Comparison of ENCODE assay signal across 19 cellular contexts in genomic region chr18:43879350-43879749, GRCh38.
DNase-seq lines count a peak whose midpoint lies in the region.
"Had no signal": no experiment of that assay in that cellular context is flagged by ENCODE, and none has a peak within 500 bp of the region (broad histone marks: within the 10 kb centered on the region; RNA-seq: fewer than 3 reads in every experiment).

No MANE protein-coding gene starts in this region.

- H3K4ac ChIP-seq in mesenchymal stem cell (ENCODE audit: low read depth in 1 of 2, low read length in 2 of 2) (no peak overlapping the region), neuronal stem cell (ENCODE audit: low read length) (no peak overlapping the region)

- H3K79me1 ChIP-seq in mesenchymal stem cell (replicated peaks; ENCODE audit: low read length, poor library complexity, severe bottlenecking) (no peaks in the 10 kb centered on the region), neuronal stem cell (ENCODE audit: low read depth, low read length) (no peaks in the 10 kb centered on the region)

- H2BK120ac ChIP-seq in mesenchymal stem cell (ENCODE audit: low read depth, low read length) (no peak overlapping the region), neuronal stem cell (ENCODE audit: low read depth, low read length) (no peak overlapping the region)

- no peak overlapping the region for H3K4me2 ChIP-seq in mesenchymal stem cell (ENCODE audit: low read length, poor library complexity, severe bottlenecking)
- no peak overlapping the region for H3K4me2 ChIP-seq in neuronal stem cell (ENCODE audit: insufficient read depth, low read length, poor library complexity, severe bottlenecking)

- H3K18ac ChIP-seq in mesenchymal stem cell (ENCODE audit: low read depth in 1 of 2, low read length in 2 of 2) (no peak overlapping the region), neuronal stem cell (ENCODE audit: low read length) (no peak overlapping the region)

- peak overlapping the region; percentile 11 for H3K9ac ChIP-seq in adipocyte (ENCODE audit: low read length)
- peak overlapping the region; percentile 37 for H3K9ac ChIP-seq in mesenchymal stem cell (ENCODE audit: low read length)
- no peak overlapping the region for H3K9ac ChIP-seq in neuronal stem cell (ENCODE audit: low read depth, low read length, poor library complexity)

- DNase-seq in NCI-H524 (lab: John Stamatoyannopoulos, UW) = peak; percentile 85 to 95
- peak; percentile 70 for DNase-seq in NCI-H69 (lab: John Stamatoyannopoulos, UW)
- no peak for DNase-seq in adipocyte (ENCODE audit: low read depth)
- no peak for DNase-seq in mesenchymal stem cell
- DNase-seq in NCI-H2081 (lab: John Stamatoyannopoulos, UW) = no peak
- DNase-seq in GF-D8 (lab: John Stamatoyannopoulos, UW) = no peak
- no peak for DNase-seq in neuronal stem cell (ENCODE audit: low spot score)
- DNase-seq in foreskin melanocyte = no peak
- DNase-seq: AML-193; Caco-2; CD4-positive, alpha-beta T cell; DMS153; DND-41; EL; GOT3; H7; HFFc6 had no signal

- H4K91ac ChIP-seq in mesenchymal stem cell (ENCODE audit: low read length) (no peak overlapping the region), neuronal stem cell (ENCODE audit: low read depth, low read length, poor library complexity) (no peak overlapping the region)

- H2BK12ac ChIP-seq in mesenchymal stem cell (ENCODE audit: low read length in 2 of 2) (no peak overlapping the region), neuronal stem cell (ENCODE audit: low read length) (no peak overlapping the region)

- no peak overlapping the region for H2AK5ac ChIP-seq in mesenchymal stem cell (ENCODE audit: low read length, severe bottlenecking)
- no peak overlapping the region for H2AK5ac ChIP-seq in neuronal stem cell (ENCODE audit: low read depth, low read length)

- H3K36me3 ChIP-seq in adipocyte (ENCODE audit: control insufficient read depth, insufficient read depth, low read length, severe bottlenecking) (no peaks in the 10 kb centered on the region), mesenchymal stem cell (ENCODE audit: control insufficient read depth in 1 of 2, insufficient read depth in 2 of 2, low read depth in 1 of 2, low read length in 2 of 2) (no peaks in the 10 kb centered on the region), neuronal stem cell (replicated peaks in 1 of 2; ENCODE audit: control insufficient read depth in 2 of 2, insufficient read depth in 2 of 2, low read length in 2 of 2) (no peaks in the 10 kb centered on the region)

- H3K23ac ChIP-seq in mesenchymal stem cell (ENCODE audit: low read length in 2 of 2) (no peak overlapping the region), neuronal stem cell (ENCODE audit: low read depth, low read length, poor library complexity) (no peak overlapping the region)

- H2BK15ac ChIP-seq in mesenchymal stem cell (ENCODE audit: low read depth, poor library complexity, severe bottlenecking) (no peak overlapping the region), neuronal stem cell (ENCODE audit: low read length) (no peak overlapping the region)

- no peak overlapping the region for H3K4me3 ChIP-seq in adipocyte (ENCODE audit: low read length)
- H3K4me3 ChIP-seq in mesenchymal stem cell (ENCODE audit: insufficient read depth in 1 of 2, low read depth in 1 of 2, low read length in 2 of 2) = no peak overlapping the region
- H3K4me3 ChIP-seq in neuronal stem cell (ENCODE audit: low read length in 2 of 2) = no peak overlapping the region

- no peak overlapping the region for H3K14ac ChIP-seq in mesenchymal stem cell (ENCODE audit: low read length in 2 of 2)
- H3K14ac ChIP-seq in neuronal stem cell (ENCODE audit: low read length) = no peak overlapping the region

- no peak overlapping the region for H4K8ac ChIP-seq in mesenchymal stem cell (ENCODE audit: low read length)
- no peak overlapping the region for H4K8ac ChIP-seq in neuronal stem cell (ENCODE audit: low read depth, low read length)

- H3K4me1 ChIP-seq in adipocyte (ENCODE audit: control insufficient read depth, insufficient read depth, low read length) (peaks cover 69% of the 10 kb centered on the region), mesenchymal stem cell (ENCODE audit: control insufficient read depth, insufficient read depth, low read depth, low read length) (peaks cover 3% of the 10 kb centered on the region), neuronal stem cell (ENCODE audit: control insufficient read depth in 2 of 2, insufficient read depth in 1 of 2, low read depth in 1 of 2, low read length in 2 of 2) (peaks cover 0 to 4% of the 10 kb centered on the region in 2 donors)
- H3K4me1 ChIP-seq: Caco-2 had no signal

- no peak overlapping the region for H2BK5ac ChIP-seq in mesenchymal stem cell (ENCODE audit: low read depth, low read length, poor library complexity, severe bottlenecking)
- no peak overlapping the region for H2BK5ac ChIP-seq in neuronal stem cell (ENCODE audit: low read length)

- H3K27me3 ChIP-seq in adipocyte (replicated peaks; ENCODE audit: control insufficient read depth, insufficient read depth, low read length) (no peaks in the 10 kb centered on the region), mesenchymal stem cell (ENCODE audit: control insufficient read depth in 1 of 2, insufficient read depth in 1 of 2, low read length in 2 of 2) (no peaks in the 10 kb centered on the region), neuronal stem cell (ENCODE audit: control insufficient read depth in 3 of 3, insufficient read depth in 3 of 3, low read depth in 1 of 3, low read length in 3 of 3) (no peaks in the 10 kb centered on the region)

- H2AFZ ChIP-seq in mesenchymal stem cell (ENCODE audit: low read depth, low read length) (no peak overlapping the region), neuronal stem cell (ENCODE audit: low read length) (no peak overlapping the region)

- no peak overlapping the region for H3K27ac ChIP-seq in mesenchymal stem cell (ENCODE audit: low read length, poor library complexity, severe bottlenecking)
- H3K27ac ChIP-seq in neuronal stem cell (replicated peaks; ENCODE audit: low read length) = no peak overlapping the region
- H3K27ac ChIP-seq: C4-2B, HL-60 had no signal

- WGBS in mesenchymal stem cell = 62% methylated on average over 2 of the region's 2 CpGs
- no CpG with 5 or more reads among the region's 2 CpGs for WGBS in neuronal stem cell (ENCODE audit: extremely low coverage in 2 of 2, insufficient read length in 2 of 2, insufficient replicate concordance in 1 of 2), 2 donors

- H3K9me3 ChIP-seq in adipocyte (ENCODE audit: control insufficient read depth, low read length) = no peaks in the 10 kb centered on the region
- no peaks in the 10 kb centered on the region for H3K9me3 ChIP-seq in mesenchymal stem cell (ENCODE audit: control insufficient read depth, low read length)
- H3K9me3 ChIP-seq in neuronal stem cell (replicated peaks in 1 of 2; ENCODE audit: control insufficient read depth in 2 of 2, insufficient read depth in 1 of 2, low read depth in 1 of 2, low read length in 2 of 2) = no peaks in the 10 kb centered on the region
- H3K9me3 ChIP-seq: Caco-2 had no signal

Comparison
In these comparisons a context has a peak if more than half of its experiments do, and no peak if none do; other contexts are left out.
1. DNase-seq: peak in NCI-H524 (2 of 2) and NCI-H69 (single experiment); none in adipocyte (single experiment), mesenchymal stem cell (single experiment), NCI-H2081 (0 of 2), GF-D8 (single experiment), neuronal stem cell (single experiment) and foreskin melanocyte (single experiment).